Comparison of ENCODE assay signal across 22 cellular contexts in the genomic region with DNA sequence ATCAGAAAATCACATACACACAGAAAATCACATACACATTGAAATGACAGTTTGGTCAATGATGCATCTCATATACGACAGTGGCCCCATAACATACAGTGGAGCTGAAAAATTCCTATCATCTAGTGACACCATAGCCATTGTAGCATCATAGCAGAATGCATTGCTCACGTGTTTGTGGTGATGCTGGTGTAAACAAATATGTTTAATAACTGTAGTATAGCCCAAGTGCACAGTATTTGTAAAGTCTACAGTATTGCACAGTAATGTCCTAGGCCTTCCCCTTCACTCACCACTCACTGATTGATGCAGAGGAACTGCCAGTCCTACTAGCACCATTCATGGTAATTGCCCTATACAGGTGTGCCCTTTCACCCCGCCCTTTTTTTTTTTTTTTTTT. TPM values are rescaled to one million over a fixed set of nuclear protein-coding genes. Genes with fewer than 3 reads are reported as not detected.
DNase-seq lines count a peak whose midpoint lies in the region; ATAC-seq and TF ChIP-seq lines count a peak whose summit lies in the region.
"Had no signal": no experiment of that assay in that cellular context is flagged by ENCODE, and none has a peak within 500 bp of the region (broad histone marks: within the 10 kb centered on the region; RNA-seq: fewer than 3 reads in every experiment).

No MANE protein-coding gene starts in this region.

- no peak overlapping the region for H2BK120ac ChIP-seq in mesenchymal stem cell (ENCODE audit: low read depth, low read length)

- no peak overlapping the region for H3K4ac ChIP-seq in mesenchymal stem cell (ENCODE audit: low read depth in 1 of 2, low read length in 2 of 2)

- no peak overlapping the region for H3K27ac ChIP-seq in mesenchymal stem cell (ENCODE audit: low read length, poor library complexity, severe bottlenecking)
- H3K27ac ChIP-seq in smooth muscle cell (ENCODE audit: low read depth): no peak overlapping the region
- H3K27ac ChIP-seq: 22Rv1, BLaER1, C4-2B, GM23248 had no signal

- H2BK15ac ChIP-seq in mesenchymal stem cell (ENCODE audit: low read depth, poor library complexity, severe bottlenecking): no peak overlapping the region

- H3K4me1 Mint-ChIP-seq in activated CD4-positive, alpha-beta T cell treated with anti-CD3 and anti-CD28 coated beads for 36 hours: peaks cover 25% of the 10 kb centered on the region
- H3K4me1 Mint-ChIP-seq in stimulated activated naive CD8-positive, alpha-beta T cell treated with anti-CD3 and anti-CD28 coated beads, Interleukin-15, amount 100 ng/mL, for 72 hours: peaks cover 17% of the 10 kb centered on the region
- H3K4me1 Mint-ChIP-seq in immature natural killer cell: no peaks in the 10 kb centered on the region
- H3K4me1 Mint-ChIP-seq: B cell; CD4-positive, CD25-positive, alpha-beta regulatory T cell had no signal

- no peak overlapping the region for H4K8ac ChIP-seq in mesenchymal stem cell (ENCODE audit: low read length)

- H3K4me1 ChIP-seq in mesenchymal stem cell (ENCODE audit: control insufficient read depth, insufficient read depth, low read depth, low read length) (no peaks in the 10 kb centered on the region), smooth muscle cell (ENCODE audit: low read depth) (peaks cover 6% of the 10 kb centered on the region)
- H3K4me1 ChIP-seq: BLaER1, Caco-2 had no signal

- H2AFZ ChIP-seq in mesenchymal stem cell (ENCODE audit: low read depth, low read length) (no peak overlapping the region), smooth muscle cell (ENCODE audit: low read depth) (no peak overlapping the region)
- H2AFZ ChIP-seq: GM23248 had no signal

- 75% methylated on average over 1 of the region's 3 CpGs for WGBS in mesenchymal stem cell
- 92% methylated on average over 3 of the region's 3 CpGs for WGBS in smooth muscle cell (ENCODE audit: low lambda C conversion rate)

- H2BK5ac ChIP-seq in mesenchymal stem cell (ENCODE audit: low read depth, low read length, poor library complexity, severe bottlenecking): no peak overlapping the region

- no peak overlapping the region for H3K14ac ChIP-seq in mesenchymal stem cell (ENCODE audit: low read length in 2 of 2)

- intact Hi-C loops in activated CD4-positive, alpha-beta T cell treated with anti-CD3 and anti-CD28 coated beads for 36 hours (cut with DNase I, micrococcal nuclease): no loop called here

- H3K4me3 ChIP-seq in mesenchymal stem cell (ENCODE audit: insufficient read depth in 1 of 2, low read depth in 1 of 2, low read length in 2 of 2): no peak overlapping the region
- H3K4me3 ChIP-seq in smooth muscle cell: no peak overlapping the region
- H3K4me3 ChIP-seq: BLaER1, GM12878, GM23248 had no signal

- no peak for DNase-seq in activated CD4-positive, alpha-beta T cell treated with anti-CD3 and anti-CD28 coated beads for 36 hours
- DNase-seq in activated CD4-positive, alpha-beta T cell treated with anti-CD3 and anti-CD28 coated beads for 48 hours: no peak
- no peak for DNase-seq in stimulated activated naive CD8-positive, alpha-beta T cell treated with anti-CD3 and anti-CD28 coated beads, Interleukin-15, Interleukin-2, amounts not matched to agents 100 U/mL and 50 U/mL, for 24 hours
- no peak for DNase-seq in stimulated activated naive CD8-positive, alpha-beta T cell treated with anti-CD3 and anti-CD28 coated beads, Interleukin-15, amount 100 ng/mL, for 72 hours
- DNase-seq in mesenchymal stem cell (peak; percentile 49), immature natural killer cell (no peak), SIG-M5 (lab: John Stamatoyannopoulos, UW) (no peak), smooth muscle cell (lab: John Stamatoyannopoulos, UW; ENCODE audit: unreplicated experiment) (no peak)
- DNase-seq: Caco-2; CD4-positive, CD25-positive, alpha-beta regulatory T cell; CD8-positive, alpha-beta T cell; DMS153; DND-41; GDM1; GM23248; H7 had no signal

- peak overlapping the region; percentile 29 for H3K27ac Mint-ChIP-seq in activated CD4-positive, alpha-beta T cell treated with anti-CD3 and anti-CD28 coated beads for 36 hours
- no peak overlapping the region for H3K27ac Mint-ChIP-seq in stimulated activated naive CD8-positive, alpha-beta T cell treated with anti-CD3 and anti-CD28 coated beads, Interleukin-15, amount 100 ng/mL, for 72 hours
- no peak overlapping the region for H3K27ac Mint-ChIP-seq in immature natural killer cell
- H3K27ac Mint-ChIP-seq: B cell; CD4-positive, CD25-positive, alpha-beta regulatory T cell; CD8-positive, alpha-beta T cell had no signal

- no peaks in the 10 kb centered on the region for H3K27me3 Mint-ChIP-seq in activated CD4-positive, alpha-beta T cell treated with anti-CD3 and anti-CD28 coated beads for 36 hours
- H3K27me3 Mint-ChIP-seq in stimulated activated naive CD8-positive, alpha-beta T cell treated with anti-CD3 and anti-CD28 coated beads, Interleukin-15, amount 100 ng/mL, for 72 hours: peaks cover 9% of the 10 kb centered on the region
- H3K27me3 Mint-ChIP-seq in immature natural killer cell (ENCODE audit: low read depth in 3 of 3): peaks cover 0 to 5% (median 0%) of the 10 kb centered on the region in 3 donors

- H3K9me3 ChIP-seq in mesenchymal stem cell (ENCODE audit: control insufficient read depth, low read length) (peaks cover 2% of the 10 kb centered on the region), smooth muscle cell (replicated peaks; ENCODE audit: low read depth) (no peaks in the 10 kb centered on the region)
- H3K9me3 ChIP-seq: Caco-2 had no signal

- H3K9ac ChIP-seq in mesenchymal stem cell (ENCODE audit: low read length) (no peak overlapping the region), smooth muscle cell (ENCODE audit: low read depth) (no peak overlapping the region)
- H3K9ac ChIP-seq: BLaER1, GM23248 had no signal

- POLR2A ChIA-PET in activated CD4-positive, alpha-beta T cell treated with anti-CD3 and anti-CD28 coated beads for 36 hours (lab: Charles Lee): no interaction called here

- no peak overlapping the region for H4K91ac ChIP-seq in mesenchymal stem cell (ENCODE audit: low read length)

- no peaks in the 10 kb centered on the region for H3K27me3 ChIP-seq in mesenchymal stem cell (ENCODE audit: control insufficient read depth in 1 of 2, insufficient read depth in 1 of 2, low read length in 2 of 2)
- H3K27me3 ChIP-seq in smooth muscle cell (ENCODE audit: low read depth): no peaks in the 10 kb centered on the region
- H3K27me3 ChIP-seq: BLaER1 had no signal

- H3K18ac ChIP-seq in mesenchymal stem cell (ENCODE audit: low read depth in 1 of 2, low read length in 2 of 2): no peak overlapping the region

- H3K23ac ChIP-seq in mesenchymal stem cell (ENCODE audit: low read length in 2 of 2): no peak overlapping the region

- H3K36me3 ChIP-seq in mesenchymal stem cell (ENCODE audit: control insufficient read depth in 1 of 2, insufficient read depth in 2 of 2, low read depth in 1 of 2, low read length in 2 of 2) (no peaks in the 10 kb centered on the region), smooth muscle cell (ENCODE audit: low read depth) (no peaks in the 10 kb centered on the region)
- H3K36me3 ChIP-seq: BLaER1 had no signal

- ATAC-seq in activated CD4-positive, alpha-beta T cell treated with anti-CD3 and anti-CD28 coated beads for 36 hours: no peak
- ATAC-seq in stimulated activated naive CD8-positive, alpha-beta T cell treated with anti-CD3 and anti-CD28 coated beads, Interleukin-15, Interleukin-2, amounts not matched to agents 100 U/mL and 50 U/mL, for 24 hours: peak; percentile 36
- ATAC-seq in stimulated activated naive CD8-positive, alpha-beta T cell treated with anti-CD3 and anti-CD28 coated beads, Interleukin-15, amount 100 ng/mL, for 72 hours: no peak
- ATAC-seq: CD8-positive, alpha-beta T cell; GM12878; HCT116 had no signal

- no peak overlapping the region for H3K4me2 ChIP-seq in mesenchymal stem cell (ENCODE audit: low read length, poor library complexity, severe bottlenecking)
- H3K4me2 ChIP-seq in smooth muscle cell: no peak overlapping the region
- H3K4me2 ChIP-seq: BLaER1 had no signal

- H3K4me3 Mint-ChIP-seq in activated CD4-positive, alpha-beta T cell treated with anti-CD3 and anti-CD28 coated beads for 36 hours: no peak overlapping the region
- no peak overlapping the region for H3K4me3 Mint-ChIP-seq in stimulated activated naive CD8-positive, alpha-beta T cell treated with anti-CD3 and anti-CD28 coated beads, Interleukin-15, amount 100 ng/mL, for 72 hours
- no peak overlapping the region for H3K4me3 Mint-ChIP-seq in immature natural killer cell
- H3K4me3 Mint-ChIP-seq: B cell; CD4-positive, CD25-positive, alpha-beta regulatory T cell; CD8-positive, alpha-beta T cell had no signal

- H4K20me1 ChIP-seq in smooth muscle cell (ENCODE audit: low read depth): no peaks in the 10 kb centered on the region
- H4K20me1 ChIP-seq: BLaER1 had no signal

- no peaks in the 10 kb centered on the region for H3K79me1 ChIP-seq in mesenchymal stem cell (replicated peaks; ENCODE audit: low read length, poor library complexity, severe bottlenecking)

- TF ChIP-seq CTCF in smooth muscle cell (IDR thresholded peaks at IDR 0.05; ENCODE audit: borderline replicate concordance, insufficient read depth, poor library complexity, severe bottlenecking): no peak

- H3F3A ChIP-seq in smooth muscle cell (ENCODE audit: low read depth): peaks cover 6% of the 10 kb centered on the region

- H3K36me3 Mint-ChIP-seq in activated CD4-positive, alpha-beta T cell treated with anti-CD3 and anti-CD28 coated beads for 36 hours (ENCODE audit: low read depth): peaks cover 5% of the 10 kb centered on the region
- peaks cover 0 to 10% (median 5%) of the 10 kb centered on the region in 3 donors for H3K36me3 Mint-ChIP-seq in immature natural killer cell
- H3K36me3 Mint-ChIP-seq: CD8-positive, alpha-beta T cell had no signal

- no peaks in the 10 kb centered on the region for H3K79me2 ChIP-seq in smooth muscle cell (ENCODE audit: low read depth)

- no peak overlapping the region for H2AK5ac ChIP-seq in mesenchymal stem cell (ENCODE audit: low read length, severe bottlenecking)

- no peak overlapping the region for H2BK12ac ChIP-seq in mesenchymal stem cell (ENCODE audit: low read length in 2 of 2)

- CTCF ChIA-PET in activated CD4-positive, alpha-beta T cell treated with anti-CD3 and anti-CD28 coated beads for 36 hours (lab: Charles Lee): no interaction called here

- H3K9me3 Mint-ChIP-seq in activated CD4-positive, alpha-beta T cell treated with anti-CD3 and anti-CD28 coated beads for 36 hours (ENCODE audit: low read depth): peaks cover 7% of the 10 kb centered on the region
- H3K9me3 Mint-ChIP-seq in stimulated activated naive CD8-positive, alpha-beta T cell treated with anti-CD3 and anti-CD28 coated beads, Interleukin-15, amount 100 ng/mL, for 72 hours: peaks cover 6 to 12% of the 10 kb centered on the region in 2 donors
- peaks cover 0 to 7% (median 0%) of the 10 kb centered on the region in 6 donors for H3K9me3 Mint-ChIP-seq in immature natural killer cell

RNA-seq across cellular contexts. Expression of gene RUNX1, which starts 30.1 kb away (rescaled TPM):
- total RNA-seq in activated CD4-positive, alpha-beta T cell treated with anti-CD3 and anti-CD28 coated beads for 36 hours: 10 to 100 TPM; 49.5 to 58.8 TPM
- polyA plus RNA-seq in mesenchymal stem cell (2013, experiment 1 of 2): 32.6 TPM
- 29.7 TPM for polyA plus RNA-seq in mesenchymal stem cell (2013, experiment 2 of 2)
- polyA plus RNA-seq in immature natural killer cell: 10 to 100 TPM in 2 of 3 donors, 1 to 10 TPM in 1; 6.2 to 25.2 (median 10.6) TPM
- 55.6 and 97.6 TPM in 2 replicates for total RNA-seq in smooth muscle cell
- polyA plus RNA-seq in smooth muscle cell: 33.4 and 35.1 TPM in 2 replicates
